32 cellular contexts compared by ENCODE assay signal in the genomic region with DNA sequence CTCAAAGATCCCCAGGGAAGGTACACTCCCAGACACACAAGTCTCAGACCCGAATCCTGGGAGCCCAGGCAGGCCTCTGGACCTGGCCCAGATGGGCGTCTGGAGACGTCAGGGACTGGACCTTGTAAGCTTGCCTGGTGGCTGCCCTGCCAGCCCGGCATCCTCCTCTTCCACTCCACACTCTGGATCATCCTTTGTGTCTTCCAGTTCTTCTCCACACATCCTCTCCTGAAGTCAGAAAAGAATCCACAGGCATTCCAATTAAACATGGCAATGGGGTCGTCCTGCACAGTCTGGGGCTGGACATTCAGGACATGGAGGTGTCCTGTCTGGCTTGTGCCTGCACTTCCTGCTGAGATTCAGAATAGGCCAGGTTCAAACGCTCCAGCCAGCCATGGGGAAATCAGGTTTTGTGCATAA.
"Had no signal": no experiment of that assay in that cellular context is flagged by ENCODE, and none has a peak within 500 bp of the region (broad histone marks: within the 10 kb centered on the region; RNA-seq: fewer than 3 reads in every experiment).

No MANE protein-coding gene starts in this region.

- H3K4me1 Mint-ChIP-seq: activated naive CD4-positive, alpha-beta T cell treated with anti-CD3 and anti-CD28 coated beads, Interleukin-2, amount 50 U/mL, for 24 hours; T-cell had no signal

- H3K4me3 ChIP-seq: adrenal gland, body of pancreas, cardiac muscle cell, colonic mucosa, dorsolateral prefrontal cortex, gastrocnemius medialis, heart right ventricle had no signal

- H3K27ac Mint-ChIP-seq: activated CD4-positive, alpha-beta memory T cell treated with anti-CD3 and anti-CD28 coated beads, Interleukin-2, amount 10 ng/mL, durations not matched to agents 7 days and 5 days; activated CD4-positive, alpha-beta T cell treated with anti-CD3 and anti-CD28 coated beads, Interleukin-2, amount 10 ng/mL, durations not matched to agents 7 days and 5 days; activated naive CD4-positive, alpha-beta T cell treated with anti-CD3 and anti-CD28 coated beads for 36 hours; activated naive CD4-positive, alpha-beta T cell treated with anti-CD3 and anti-CD28 coated beads, Interleukin-2, amount 50 U/mL, for 24 hours; activated naive CD8-positive, alpha-beta T cell treated with anti-CD3 and anti-CD28 coated beads for 36 hours; activated naive CD8-positive, alpha-beta T cell treated with anti-CD3 and anti-CD28 coated beads, Interleukin-2, amount 50 U/mL, for 24 hours; activated T-cell treated with anti-CD3 and anti-CD28 coated beads, Interleukin-2, amount 50 U/mL, for 24 hours; activated T-cell treated with anti-CD3 and anti-CD28 coated beads, Interleukin-2, amount 50 U/mL, for 72 hours; dendritic cell treated with granulocyte-macrophage colony-stimulating factor and Interleukin-4, amounts not matched to agents 40 ng/mL and 50 ng/mL, for 4 days; endodermal cell; T-cell had no signal

- DNase-seq: activated CD4-positive, alpha-beta memory T cell treated with anti-CD3 and anti-CD28 coated beads, Interleukin-2, amount 10 ng/mL, durations not matched to agents 7 days and 5 days; activated CD4-positive, alpha-beta T cell treated with anti-CD3 and anti-CD28 coated beads for 1 hour; activated CD4-positive, alpha-beta T cell treated with anti-CD3 and anti-CD28 coated beads for 4 hours; activated CD4-positive, alpha-beta T cell treated with anti-CD3 and anti-CD28 coated beads, Interleukin-2, amount 10 ng/mL, durations not matched to agents 7 days and 5 days; activated CD4-positive, alpha-beta T cell treated with anti-CD3 and anti-CD28 coated beads, Interleukin-2, amount 50 U/mL, for 4 hours; activated CD8-positive, alpha-beta memory T cell treated with anti-CD3 and anti-CD28 coated beads, Interleukin-2, amount 50 U/mL, for 48 hours; activated naive CD4-positive, alpha-beta T cell treated with anti-CD3 and anti-CD28 coated beads for 36 hours; activated naive CD8-positive, alpha-beta T cell treated with anti-CD3 and anti-CD28 coated beads for 36 hours; activated naive CD8-positive, alpha-beta T cell treated with anti-CD3 and anti-CD28 coated beads, Interleukin-2, amount 50 U/mL, for 24 hours; activated T-cell treated with anti-CD3 and anti-CD28 coated beads for 4 hours; activated T-cell treated with anti-CD3 and anti-CD28 coated beads, Interleukin-2, amount 50 U/mL, for 24 hours; activated T-cell treated with anti-CD3 and anti-CD28 coated beads, Interleukin-2, amount 50 U/mL, for 72 hours; amygdala; aorta; body of pancreas; central memory CD4-positive, alpha-beta T cell; cerebellar nuclear complex; colonic mucosa; dorsolateral prefrontal cortex; effector memory CD4-positive, alpha-beta T cell; endodermal cell; foreskin keratinocyte; gastrocnemius medialis; heart right ventricle; SW 1271; T-cell; T-helper 2 cell had no signal

- H3K36me3 Mint-ChIP-seq: activated naive CD4-positive, alpha-beta T cell treated with anti-CD3 and anti-CD28 coated beads, Interleukin-2, amount 50 U/mL, for 24 hours; activated naive CD8-positive, alpha-beta T cell treated with anti-CD3 and anti-CD28 coated beads for 36 hours; T-cell had no signal

- H3K27me3 Mint-ChIP-seq: activated CD4-positive, alpha-beta memory T cell treated with anti-CD3 and anti-CD28 coated beads, Interleukin-2, amount 10 ng/mL, durations not matched to agents 7 days and 5 days had no signal

- ATAC-seq: activated naive CD8-positive, alpha-beta T cell treated with anti-CD3 and anti-CD28 coated beads, Interleukin-2, amount 50 U/mL, for 24 hours; activated T-cell treated with anti-CD3 and anti-CD28 coated beads, Interleukin-2, amount 50 U/mL, for 72 hours; body of pancreas; esophagus mucosa; foreskin keratinocyte; gastrocnemius medialis; heart right ventricle; T-cell had no signal

- H3K27ac ChIP-seq: adrenal gland, body of pancreas, cardiac muscle cell, colonic mucosa, dorsolateral prefrontal cortex, foreskin keratinocyte, gastrocnemius medialis, heart right ventricle had no signal

- H3K4me3 Mint-ChIP-seq: activated CD4-positive, alpha-beta memory T cell treated with anti-CD3 and anti-CD28 coated beads, Interleukin-2, amount 10 ng/mL, durations not matched to agents 7 days and 5 days; activated CD4-positive, alpha-beta T cell treated with anti-CD3 and anti-CD28 coated beads, Interleukin-2, amount 10 ng/mL, durations not matched to agents 7 days and 5 days; activated naive CD4-positive, alpha-beta T cell treated with anti-CD3 and anti-CD28 coated beads for 36 hours; activated naive CD4-positive, alpha-beta T cell treated with anti-CD3 and anti-CD28 coated beads, Interleukin-2, amount 50 U/mL, for 24 hours; activated naive CD8-positive, alpha-beta T cell treated with anti-CD3 and anti-CD28 coated beads for 36 hours; activated naive CD8-positive, alpha-beta T cell treated with anti-CD3 and anti-CD28 coated beads, Interleukin-2, amount 50 U/mL, for 24 hours; activated T-cell treated with anti-CD3 and anti-CD28 coated beads, Interleukin-2, amount 50 U/mL, for 24 hours; activated T-cell treated with anti-CD3 and anti-CD28 coated beads, Interleukin-2, amount 50 U/mL, for 72 hours; dendritic cell treated with granulocyte-macrophage colony-stimulating factor and Interleukin-4, amounts not matched to agents 40 ng/mL and 50 ng/mL, for 4 days; endodermal cell; T-cell had no signal

- H3K9me3 ChIP-seq: adrenal gland, body of pancreas, colonic mucosa, gastrocnemius medialis, heart right ventricle had no signal

- H3K27me3 ChIP-seq: adrenal gland, body of pancreas, cardiac muscle cell, colonic mucosa, gastrocnemius medialis had no signal

- H3K36me3 ChIP-seq: adrenal gland, cardiac muscle cell, colonic mucosa, gastrocnemius medialis, heart right ventricle had no signal

- H3K4me1 ChIP-seq: adrenal gland, body of pancreas, colonic mucosa, foreskin keratinocyte, gastrocnemius medialis, heart right ventricle had no signal

- H3K9me3 Mint-ChIP-seq: activated CD4-positive, alpha-beta memory T cell treated with anti-CD3 and anti-CD28 coated beads, Interleukin-2, amount 10 ng/mL, durations not matched to agents 7 days and 5 days; activated CD4-positive, alpha-beta T cell treated with anti-CD3 and anti-CD28 coated beads, Interleukin-2, amount 10 ng/mL, durations not matched to agents 7 days and 5 days; activated naive CD4-positive, alpha-beta T cell treated with anti-CD3 and anti-CD28 coated beads for 36 hours; activated naive CD4-positive, alpha-beta T cell treated with anti-CD3 and anti-CD28 coated beads, Interleukin-2, amount 50 U/mL, for 24 hours; activated naive CD8-positive, alpha-beta T cell treated with anti-CD3 and anti-CD28 coated beads for 36 hours; activated naive CD8-positive, alpha-beta T cell treated with anti-CD3 and anti-CD28 coated beads, Interleukin-2, amount 50 U/mL, for 24 hours; activated T-cell treated with anti-CD3 and anti-CD28 coated beads, Interleukin-2, amount 50 U/mL, for 24 hours; activated T-cell treated with anti-CD3 and anti-CD28 coated beads, Interleukin-2, amount 50 U/mL, for 72 hours; dendritic cell treated with granulocyte-macrophage colony-stimulating factor and Interleukin-4, amounts not matched to agents 40 ng/mL and 50 ng/mL, for 4 days; endodermal cell; T-cell had no signal
